17 cellular contexts compared by ENCODE assay signal in the genomic region with DNA sequence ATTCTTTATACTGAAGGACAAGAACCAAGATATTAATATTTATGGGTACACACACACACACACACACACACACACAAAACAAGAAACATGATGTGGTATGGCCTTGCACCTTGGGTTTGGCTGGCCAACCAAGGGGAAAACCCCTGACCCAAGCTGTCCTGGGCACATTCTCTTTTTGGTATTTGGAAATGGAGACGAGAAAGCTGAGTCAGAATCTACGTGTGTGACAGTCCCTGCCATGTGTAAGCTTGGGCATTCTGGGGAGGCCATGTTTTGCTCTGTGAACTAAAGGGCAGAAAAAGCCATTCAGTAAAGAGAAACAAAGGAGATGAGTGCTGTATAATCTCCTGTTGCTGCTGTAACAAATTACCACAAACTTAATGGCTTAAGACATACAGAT. TPM values are rescaled to one million over a fixed set of nuclear protein-coding genes. Genes with fewer than 3 reads are reported as not detected.
DNase-seq lines count a peak whose midpoint lies in the region; ATAC-seq lines count a peak whose summit lies in the region.
"Had no signal": no experiment of that assay in that cellular context is flagged by ENCODE, and none has a peak within 500 bp of the region (broad histone marks: within the 10 kb centered on the region; RNA-seq: fewer than 3 reads in every experiment).

No MANE protein-coding gene starts in this region.

- H3K4me3 Mint-ChIP-seq in activated naive CD8-positive, alpha-beta T cell: no peak overlapping the region
- H3K4me3 Mint-ChIP-seq in activated naive CD8-positive, alpha-beta T cell treated with anti-CD3 and anti-CD28 coated beads for 36 hours: no peak overlapping the region
- no peak overlapping the region for H3K4me3 Mint-ChIP-seq in stimulated activated naive CD8-positive, alpha-beta T cell treated with anti-CD3 and anti-CD28 coated beads, Interleukin-15, amount 100 ng/mL, for 72 hours

- peaks cover 45% of the 10 kb centered on the region for H3K4me1 ChIP-seq in SJCRH30
- H3K4me1 ChIP-seq: parathyroid adenoma had no signal

- H3K36me3 ChIP-seq in SJCRH30: no peaks in the 10 kb centered on the region
- H3K36me3 ChIP-seq: gastrocnemius medialis, spleen had no signal

- no peak for DNase-seq in activated naive CD8-positive, alpha-beta T cell treated with anti-CD3 and anti-CD28 coated beads for 36 hours
- DNase-seq in SJCRH30 (no peak), fibroblast of gingiva (ENCODE audit: low read depth) (peak; percentile 38), SW480 (ENCODE audit: low spot score) (no peak)
- peak in 1 of 2 donors; percentile 47 for DNase-seq in stimulated activated naive CD8-positive, alpha-beta T cell treated with anti-CD3 and anti-CD28 coated beads, Interleukin-15, amount 100 ng/mL, for 72 hours
- DNase-seq in central memory CD4-positive, alpha-beta T cell: no peak
- DNase-seq: activated CD8-positive, alpha-beta memory T cell treated with anti-CD3 and anti-CD28 coated beads for 24 hours; gastrocnemius medialis; Karpas-422; NCI-H187 treated with DMSO at 0.1 percent for 48 hours; NCI-H524 treated with DMSO at 0.1 percent for 48 hours; spleen had no signal

- peaks cover 3% of the 10 kb centered on the region for H3K9me3 Mint-ChIP-seq in activated naive CD8-positive, alpha-beta T cell (ENCODE audit: low read depth)
- H3K9me3 Mint-ChIP-seq in activated naive CD8-positive, alpha-beta T cell treated with anti-CD3 and anti-CD28 coated beads for 36 hours: peaks cover 4% of the 10 kb centered on the region
- H3K9me3 Mint-ChIP-seq in stimulated activated naive CD8-positive, alpha-beta T cell treated with anti-CD3 and anti-CD28 coated beads, Interleukin-15, amount 100 ng/mL, for 72 hours: peaks cover 0 to 5% of the 10 kb centered on the region in 2 donors

- no peaks in the 10 kb centered on the region for H3K27me3 Mint-ChIP-seq in activated naive CD8-positive, alpha-beta T cell
- H3K27me3 Mint-ChIP-seq in activated naive CD8-positive, alpha-beta T cell treated with anti-CD3 and anti-CD28 coated beads for 36 hours: no peaks in the 10 kb centered on the region
- no peaks in the 10 kb centered on the region for H3K27me3 Mint-ChIP-seq in stimulated activated naive CD8-positive, alpha-beta T cell treated with anti-CD3 and anti-CD28 coated beads, Interleukin-15, amount 100 ng/mL, for 72 hours

- peak overlapping the region; percentile 61 for H3K27ac ChIP-seq in SJCRH30
- H3K27ac ChIP-seq: gastrocnemius medialis, HL-60, parathyroid adenoma had no signal

- H3K27me3 ChIP-seq in SJCRH30: no peaks in the 10 kb centered on the region
- H3K27me3 ChIP-seq: gastrocnemius medialis had no signal

- H3K36me3 Mint-ChIP-seq in activated naive CD8-positive, alpha-beta T cell: no peaks in the 10 kb centered on the region
- H3K36me3 Mint-ChIP-seq in activated naive CD8-positive, alpha-beta T cell treated with anti-CD3 and anti-CD28 coated beads for 36 hours: peaks cover 2% of the 10 kb centered on the region

- H3K9me3 ChIP-seq in SJCRH30 (replicated peaks): peaks cover 6% of the 10 kb centered on the region; the same call in 1 of the 2 replicates
- H3K9me3 ChIP-seq: gastrocnemius medialis, spleen had no signal

- peak; percentile 41 for ATAC-seq in stimulated activated naive CD8-positive, alpha-beta T cell treated with anti-CD3 and anti-CD28 coated beads, Interleukin-15, amount 100 ng/mL, for 72 hours
- ATAC-seq in HG03520 (IDR thresholded peaks at IDR 0.05; ENCODE audit: unreplicated experiment): no peak
- ATAC-seq: gastrocnemius medialis, HCT116 had no signal

- peaks cover 55% of the 10 kb centered on the region for H3K4me1 Mint-ChIP-seq in activated naive CD8-positive, alpha-beta T cell (ENCODE audit: low read depth)
- H3K4me1 Mint-ChIP-seq in activated naive CD8-positive, alpha-beta T cell treated with anti-CD3 and anti-CD28 coated beads for 36 hours: peaks cover 52% of the 10 kb centered on the region
- peaks cover 61% of the 10 kb centered on the region for H3K4me1 Mint-ChIP-seq in stimulated activated naive CD8-positive, alpha-beta T cell treated with anti-CD3 and anti-CD28 coated beads, Interleukin-15, amount 100 ng/mL, for 72 hours

- H3K27ac Mint-ChIP-seq in activated naive CD8-positive, alpha-beta T cell: peak overlapping the region; percentile 64
- H3K27ac Mint-ChIP-seq in activated naive CD8-positive, alpha-beta T cell treated with anti-CD3 and anti-CD28 coated beads for 36 hours: no peak overlapping the region
- H3K27ac Mint-ChIP-seq in stimulated activated naive CD8-positive, alpha-beta T cell treated with anti-CD3 and anti-CD28 coated beads, Interleukin-15, amount 100 ng/mL, for 72 hours: no peak overlapping the region

- H3K4me3 ChIP-seq in SJCRH30: no peak overlapping the region
- H3K4me3 ChIP-seq: gastrocnemius medialis, spleen had no signal

RNA-seq across cellular contexts. Expression of a gene that starts 35.6 kb away (rescaled TPM):
- 10 to 100 TPM; 20.8 to 23.3 TPM for total RNA-seq in activated naive CD8-positive, alpha-beta T cell treated with anti-CD3 and anti-CD28 coated beads for 36 hours
- 0.36 and 0.43 TPM in 2 replicates for total RNA-seq in SJCRH30 (2014; rRNA removed; shearing (Covaris generic))

Comparison
In these comparisons a context has a peak if more than half of its experiments do, and no peak if none do; other contexts are left out.
1. RNA of a gene that starts 35.6 kb away (total RNA-seq): 20.8 to 23.3 TPM in activated naive CD8-positive, alpha-beta T cell treated with anti-CD3 and anti-CD28 coated beads for 36 hours; 0.36 to 0.43 TPM in SJCRH30; every median in the first group is over 10 times any median in the second.